ENCODE assay signal across 29 cellular contexts in genomic region chr17:50189396-50190277, GRCh38. TPM values are rescaled to one million over a fixed set of nuclear protein-coding genes. Genes with fewer than 3 reads are reported as not detected.
DNase-seq lines count a peak whose midpoint lies in the region; ATAC-seq, FAIRE-seq and TF ChIP-seq lines count a peak whose summit lies in the region.
"Had no signal": no experiment of that assay in that cellular context is flagged by ENCODE, and none has a peak within 500 bp of the region (broad histone marks: within the 10 kb centered on the region; RNA-seq: fewer than 3 reads in every experiment).

No MANE protein-coding gene starts in this region.

- no peaks in the 10 kb centered on the region for H3K9me3 Mint-ChIP-seq in osteocyte (ENCODE audit: unreplicated experiment)
- H3K9me3 Mint-ChIP-seq: activated CD8-positive, alpha-beta T cell treated with anti-CD3 and anti-CD28 coated beads for 36 hours; dendritic cell treated with granulocyte-macrophage colony-stimulating factor and Interleukin-4, amounts not matched to agents 40 ng/mL and 50 ng/mL, for 4 days; stimulated activated naive CD8-positive, alpha-beta T cell treated with anti-CD3 and anti-CD28 coated beads, Interleukin-15, Interleukin-2, amounts not matched to agents 100 ng/mL and 50 ng/mL, for 24 hours had no signal

- H3K4me3 ChIP-seq in fibroblast of mammary gland (ENCODE audit: control insufficient read depth, low read depth, low read length), result no peak overlapping the region
- H3K4me3 ChIP-seq in HepG2 (replicated peaks in 1 of 3; ENCODE audit: insufficient read depth in 1 of 3, low read depth in 2 of 3, low read length in 3 of 3), result no peak overlapping the region
- H3K4me3 ChIP-seq: HAP-1, mucosa of descending colon, PC-9, right lobe of liver, SJCRH30, upper lobe of right lung had no signal

- WGBS in HepG2 (ENCODE audit: low lambda C conversion rate), result 31% methylated on average over 18 of the region's 24 CpGs

- H3K9ac ChIP-seq in HepG2 (ENCODE audit: insufficient read depth, low read depth, low read length), result no peak overlapping the region

- H3K79me2 ChIP-seq in HepG2 (ENCODE audit: insufficient read depth, low read length), result no peaks in the 10 kb centered on the region

- no peaks in the 10 kb centered on the region for H4K20me1 ChIP-seq in HepG2 (ENCODE audit: insufficient read depth, low read length)

- peaks cover 23 to 94% of the 10 kb centered on the region in 2 experiments for H3K27me3 ChIP-seq in HepG2 (ENCODE audit: control insufficient read depth in 1 of 2, insufficient read depth in 2 of 2, low read length in 2 of 2)
- H3K27me3 ChIP-seq: right lobe of liver, SJCRH30, upper lobe of right lung had no signal

- CTCF ChIA-PET in HepG2 (lab: Yijun Ruan, JAX; ENCODE audit: low intra/inter-chr PET ratio, low total read pairs), result no interaction called here

- TF ChIP-seq RAD21 in HepG2 (CRISPR knock-in tag; IDR thresholded peaks at IDR 0.05), result no peak

- H3K36me3 Mint-ChIP-seq in osteocyte (ENCODE audit: unreplicated experiment), result peaks cover 67% of the 10 kb centered on the region

- no peak for FAIRE-seq in HepG2 (lab: Jason Lieb, UNC)
- FAIRE-seq: GM12891 had no signal

- H3K4me1 Mint-ChIP-seq in osteocyte (ENCODE audit: unreplicated experiment), result peaks cover 96% of the 10 kb centered on the region

- peak overlapping the region; percentile 98 for H3K27ac Mint-ChIP-seq in osteocyte (ENCODE audit: unreplicated experiment)
- H3K27ac Mint-ChIP-seq: activated CD8-positive, alpha-beta T cell treated with anti-CD3 and anti-CD28 coated beads for 36 hours; dendritic cell treated with granulocyte-macrophage colony-stimulating factor and Interleukin-4, amounts not matched to agents 40 ng/mL and 50 ng/mL, for 4 days; stimulated activated naive CD8-positive, alpha-beta T cell treated with anti-CD3 and anti-CD28 coated beads, Interleukin-15, Interleukin-2, amounts not matched to agents 100 ng/mL and 50 ng/mL, for 24 hours had no signal

- no peak for ATAC-seq in left ventricle myocardium superior
- no peak for ATAC-seq in GM21390 (IDR thresholded peaks at IDR 0.05; ENCODE audit: unreplicated experiment)
- ATAC-seq in GM18511 (IDR thresholded peaks at IDR 0.05; ENCODE audit: unreplicated experiment), result no peak
- no peak for ATAC-seq in HepG2
- ATAC-seq: activated CD8-positive, alpha-beta T cell treated with anti-CD3 and anti-CD28 coated beads for 36 hours; left cardiac atrium; mucosa of descending colon; right lobe of liver; upper lobe of right lung had no signal

- intact Hi-C loops in left ventricle myocardium superior (cut with micrococcal nuclease) (no loop called here), cardiac septum (cut with DNase I) (no loop called here), HepG2 (cut with micrococcal nuclease; ENCODE audit: unreplicated experiment) (no loop called here)

- H3K36me3 ChIP-seq in HepG2 (replicated peaks in 1 of 2; ENCODE audit: control insufficient read depth in 1 of 2, insufficient read depth in 2 of 2, low read length in 2 of 2), result no peaks in the 10 kb centered on the region
- H3K36me3 ChIP-seq: HAP-1, right lobe of liver, SJCRH30 had no signal

- POLR2A ChIA-PET in HepG2 (lab: Yijun Ruan, JAX), result no interaction called here

- DNase-seq in left ventricle myocardium superior (peak; percentile 19), cardiac septum (ENCODE audit: low spot score) (no peak), fibroblast of mammary gland (ENCODE audit: low read depth) (peak; percentile 52), osteocyte (ENCODE audit: extremely low spot score, unreplicated experiment) (no peak), HepG2 (ENCODE audit: low spot score) (no peak)
- no peak for DNase-seq in stimulated activated naive CD4-positive, alpha-beta T cell (lab: John Stamatoyannopoulos, UW)
- DNase-seq: activated CD8-positive, alpha-beta T cell treated with anti-CD3 and anti-CD28 coated beads for 36 hours; activated naive CD4-positive, alpha-beta T cell; activated T-cell treated with anti-CD3 and anti-CD28 coated beads, Interleukin-2, amount 50 U/mL, for 1 hour; aorta; DMS 273 treated with DMSO at 0.1 percent for 48 hours; left cardiac atrium; NCI-H1436 treated with DMSO at 0.1 percent for 48 hours; NCI-H82; nucleus accumbens; PC-9; right lobe of liver; SJCRH30; stimulated activated CD4-positive, alpha-beta T cell treated with anti-CD3 and anti-CD28 coated beads, Interleukin-1b, Interleukin-23, amount 100 ng/mL, for 48 hours; T-helper 2 cell; upper lobe of right lung had no signal

- TF ChIP-seq POLR2A in HepG2 (IDR thresholded peaks at IDR 0.05; ENCODE audit: insufficient read depth in 1 of 2, low read depth in 2 of 2, low read length in 2 of 2), result no peak

- H2AFZ ChIP-seq in HepG2 (ENCODE audit: low read length), result no peak overlapping the region
- H2AFZ ChIP-seq: PC-9 had no signal

- no peaks in the 10 kb centered on the region for H3K4me1 ChIP-seq in HepG2 (ENCODE audit: insufficient read depth, low read length)
- H3K4me1 ChIP-seq: HAP-1, right lobe of liver had no signal

- no TSS peak for BruUV-seq in HepG2 (replicated peaks; lab: Mats Ljungman, UMichigan)

- H3K9me3 ChIP-seq in HepG2 (ENCODE audit: low read length), result no peaks in the 10 kb centered on the region
- H3K9me3 ChIP-seq: HAP-1, mucosa of descending colon, right lobe of liver, SJCRH30, upper lobe of right lung had no signal

- in situ Hi-C loops in HepG2 (cut with HindIII; ENCODE audit: extremely low pct_ligation_motif_present, low pct_unique_long_range_greater_than_20kb), result no loop called here

- H3K27me3 Mint-ChIP-seq in osteocyte (ENCODE audit: unreplicated experiment), result no peaks in the 10 kb centered on the region
- H3K27me3 Mint-ChIP-seq: activated CD8-positive, alpha-beta T cell treated with anti-CD3 and anti-CD28 coated beads for 36 hours; stimulated activated naive CD8-positive, alpha-beta T cell treated with anti-CD3 and anti-CD28 coated beads, Interleukin-15, Interleukin-2, amounts not matched to agents 100 ng/mL and 50 ng/mL, for 24 hours had no signal

- H3K4me3 Mint-ChIP-seq in osteocyte (ENCODE audit: unreplicated experiment), result peak overlapping the region; percentile 42
- H3K4me3 Mint-ChIP-seq: activated CD8-positive, alpha-beta T cell treated with anti-CD3 and anti-CD28 coated beads for 36 hours; dendritic cell treated with granulocyte-macrophage colony-stimulating factor and Interleukin-4, amounts not matched to agents 40 ng/mL and 50 ng/mL, for 4 days; stimulated activated naive CD8-positive, alpha-beta T cell treated with anti-CD3 and anti-CD28 coated beads, Interleukin-15, Interleukin-2, amounts not matched to agents 100 ng/mL and 50 ng/mL, for 24 hours had no signal

- H3K27ac ChIP-seq in HepG2 (ENCODE audit: extremely low read length, insufficient read depth, low read length), result no peak overlapping the region
- H3K27ac ChIP-seq: PC-9, right lobe of liver, SJCRH30, upper lobe of right lung had no signal

- no peak for TF ChIP-seq CTCF in fibroblast of mammary gland (conservative IDR thresholded peaks at IDR 0.05; ENCODE audit: control insufficient read depth, insufficient read depth, low read depth, low read length)
- TF ChIP-seq CTCF in osteocyte (IDR thresholded peaks at IDR 0.05), result no peak
- TF ChIP-seq CTCF in HepG2 (CRISPR knock-in tag; IDR thresholded peaks at IDR 0.05), result no peak

- TF ChIP-seq EP300 in HepG2 (IDR thresholded peaks at IDR 0.05; ENCODE audit: low read depth in 2 of 2, low read length in 2 of 2), result no peak
- TF ChIP-seq EP300 in HepG2 (CRISPR knock-in tag; IDR thresholded peaks at IDR 0.05; ENCODE audit: borderline replicate concordance), result no peak

- H3K4me2 ChIP-seq in HepG2 (ENCODE audit: low read depth, low read length), result no peak overlapping the region
- H3K4me2 ChIP-seq: PC-9 had no signal

RNA-seq across cellular contexts. Expression of gene COL1A1, which starts 11.8 kb away (rescaled TPM):
- total RNA-seq in left ventricle myocardium superior (26.8 TPM), cardiac septum (142 TPM), osteocyte (25,918 and 28,023 TPM in 2 replicates), HepG2 (2016; rRNA removed; fragmentation: Illumina TruSeq; extraction: Trizol) (0.17 TPM in 1 of 2 replicates, not detected in the other)
- not detected in 2 replicates for total RNA-seq in HepG2 (2016; cell fraction: cytosol; rRNA removed; fragmentation: Illumina TruSeq; extraction: Trizol; ENCODE audit: low read depth)
- 0.03 and 0.06 TPM in 2 replicates for total RNA-seq in HepG2 (2016; cell fraction: insoluble cytoplasmic fraction; rRNA removed; fragmentation: Illumina TruSeq; extraction: Trizol)
- 0.09 and 0.24 TPM in 2 replicates for total RNA-seq in HepG2 (2016; cell fraction: membrane; rRNA removed; fragmentation: Illumina TruSeq; extraction: Trizol)
- 0.68 and 0.72 TPM in 2 replicates for total RNA-seq in HepG2 (2016; cell fraction: nucleus; rRNA removed; fragmentation: Illumina TruSeq; extraction: Trizol)
- 0.05 and 0.14 TPM in 2 replicates for polyA plus RNA-seq in HepG2 (2011; rRNA removed)
- 0.01 TPM in 1 of 2 replicates, not detected in the other for polyA plus RNA-seq in HepG2 (2011; cell fraction: cytosol; rRNA removed)
- 1.7 and 2.5 TPM in 2 replicates for polyA plus RNA-seq in HepG2 (2011; cell fraction: nucleus; rRNA removed)
- polyA plus RNA-seq in HepG2 (2012), result 0.19 TPM in 2 replicates
- 0.03 TPM in 1 of 2 replicates, not detected in the other for polyA plus RNA-seq in HepG2 (2016; cell fraction: cytosol; fragmentation: Illumina TruSeq; extraction: Trizol; ENCODE audit: low read depth)
- 0.07 TPM in 1 of 2 replicates, not detected in the other for polyA plus RNA-seq in HepG2 (2016; cell fraction: insoluble cytoplasmic fraction; fragmentation: Illumina TruSeq; extraction: Trizol; ENCODE audit: low read depth)
- not detected in 2 replicates for polyA plus RNA-seq in HepG2 (2016; cell fraction: membrane; fragmentation: Illumina TruSeq; extraction: Trizol; ENCODE audit: low read depth)
- 1.00 and 2.8 TPM in 2 replicates for polyA plus RNA-seq in HepG2 (2016; cell fraction: nucleus; fragmentation: Illumina TruSeq; extraction: Trizol; ENCODE audit: insufficient read depth, low read depth)
- 35.8 TPM in 1 of 2 replicates, not detected in the other for polyA minus RNA-seq in HepG2 (2011; rRNA and poly(A)+ RNA removed; ENCODE audit: low replicate concordance)
- 0.70 and 0.79 TPM in 2 replicates for polyA minus RNA-seq in HepG2 (2011; cell fraction: cytosol; rRNA and poly(A)+ RNA removed)
- polyA minus RNA-seq in HepG2 (2011; cell fraction: nucleus; rRNA and poly(A)+ RNA removed), result 0.52 and 1.2 TPM in 2 replicates

RNA-seq across cellular contexts. Expression of gene SGCA, which starts 23.8 kb away (rescaled TPM):
- 155 TPM for total RNA-seq in left ventricle myocardium superior
- 159 TPM for total RNA-seq in cardiac septum
- 12.0 and 13.0 TPM in 2 replicates for total RNA-seq in osteocyte
- not detected in 2 replicates for total RNA-seq in HepG2 (2016; rRNA removed; fragmentation: Illumina TruSeq; extraction: Trizol)
- not detected in 2 replicates for total RNA-seq in HepG2 (2016; cell fraction: cytosol; rRNA removed; fragmentation: Illumina TruSeq; extraction: Trizol; ENCODE audit: low read depth)
- total RNA-seq in HepG2 (2016; cell fraction: insoluble cytoplasmic fraction; rRNA removed; fragmentation: Illumina TruSeq; extraction: Trizol), result not detected in 2 replicates
- not detected in 2 replicates for total RNA-seq in HepG2 (2016; cell fraction: membrane; rRNA removed; fragmentation: Illumina TruSeq; extraction: Trizol)
- total RNA-seq in HepG2 (2016; cell fraction: nucleus; rRNA removed; fragmentation: Illumina TruSeq; extraction: Trizol), result not detected in 2 replicates
- polyA plus RNA-seq in HepG2 (2011; rRNA removed), result not detected in 2 replicates
- polyA plus RNA-seq in HepG2 (2011; cell fraction: cytosol; rRNA removed), result not detected in 2 replicates
- polyA plus RNA-seq in HepG2 (2011; cell fraction: nucleus; rRNA removed), result 0.42 TPM in 1 of 2 replicates, not detected in the other
- polyA plus RNA-seq in HepG2 (2012), result not detected in 2 replicates
- polyA plus RNA-seq in HepG2 (2016; cell fraction: cytosol; fragmentation: Illumina TruSeq; extraction: Trizol; ENCODE audit: low read depth), result not detected in 2 replicates
- not detected in 2 replicates for polyA plus RNA-seq in HepG2 (2016; cell fraction: insoluble cytoplasmic fraction; fragmentation: Illumina TruSeq; extraction: Trizol; ENCODE audit: low read depth)
- polyA plus RNA-seq in HepG2 (2016; cell fraction: membrane; fragmentation: Illumina TruSeq; extraction: Trizol; ENCODE audit: low read depth), result not detected in 2 replicates
- polyA plus RNA-seq in HepG2 (2016; cell fraction: nucleus; fragmentation: Illumina TruSeq; extraction: Trizol; ENCODE audit: insufficient read depth, low read depth), result not detected in 2 replicates
- 0.19 TPM in 1 of 2 replicates, not detected in the other for polyA minus RNA-seq in HepG2 (2011; rRNA and poly(A)+ RNA removed; ENCODE audit: low replicate concordance)
- not detected in 2 replicates for polyA minus RNA-seq in HepG2 (2011; cell fraction: cytosol; rRNA and poly(A)+ RNA removed)
- polyA minus RNA-seq in HepG2 (2011; cell fraction: nucleus; rRNA and poly(A)+ RNA removed), result not detected in 2 replicates
- total RNA-seq: MCF 10A, PC-9 had no signal

RNA-seq across cellular contexts. Expression of gene PPP1R9B, which starts 39.2 kb away (rescaled TPM):
- total RNA-seq in left ventricle myocardium superior (37.6 TPM), cardiac septum (46.1 TPM), osteocyte (175 and 176 TPM in 2 replicates), HepG2 (2016; rRNA removed; fragmentation: Illumina TruSeq; extraction: Trizol) (11.0 and 15.8 TPM in 2 replicates)
- 1.3 and 1.6 TPM in 2 replicates for total RNA-seq in HepG2 (2016; cell fraction: cytosol; rRNA removed; fragmentation: Illumina TruSeq; extraction: Trizol; ENCODE audit: low read depth)
- total RNA-seq in HepG2 (2016; cell fraction: insoluble cytoplasmic fraction; rRNA removed; fragmentation: Illumina TruSeq; extraction: Trizol), result 8.3 and 16.2 TPM in 2 replicates
- total RNA-seq in HepG2 (2016; cell fraction: membrane; rRNA removed; fragmentation: Illumina TruSeq; extraction: Trizol), result 7.0 and 7.3 TPM in 2 replicates
- 10.9 and 13.5 TPM in 2 replicates for total RNA-seq in HepG2 (2016; cell fraction: nucleus; rRNA removed; fragmentation: Illumina TruSeq; extraction: Trizol)
- 8.7 and 9.4 TPM in 2 replicates for polyA plus RNA-seq in HepG2 (2011; rRNA removed)
- polyA plus RNA-seq in HepG2 (2011; cell fraction: cytosol; rRNA removed), result 7.4 and 9.0 TPM in 2 replicates
- polyA plus RNA-seq in HepG2 (2011; cell fraction: nucleus; rRNA removed), result 13.1 and 16.4 TPM in 2 replicates
- polyA plus RNA-seq in HepG2 (2012), result 9.8 and 11.6 TPM in 2 replicates
- polyA plus RNA-seq in HepG2 (2016; cell fraction: cytosol; fragmentation: Illumina TruSeq; extraction: Trizol; ENCODE audit: low read depth), result 1.2 and 1.4 TPM in 2 replicates
- polyA plus RNA-seq in HepG2 (2016; cell fraction: insoluble cytoplasmic fraction; fragmentation: Illumina TruSeq; extraction: Trizol; ENCODE audit: low read depth), result 14.2 and 17.2 TPM in 2 replicates
- 7.2 TPM in 2 replicates for polyA plus RNA-seq in HepG2 (2016; cell fraction: membrane; fragmentation: Illumina TruSeq; extraction: Trizol; ENCODE audit: low read depth)
- polyA plus RNA-seq in HepG2 (2016; cell fraction: nucleus; fragmentation: Illumina TruSeq; extraction: Trizol; ENCODE audit: insufficient read depth, low read depth), result 35.0 and 35.2 TPM in 2 replicates
- 15.4 and 32.3 TPM in 2 replicates for polyA minus RNA-seq in HepG2 (2011; rRNA and poly(A)+ RNA removed; ENCODE audit: low replicate concordance)
- 7.3 and 11.8 TPM in 2 replicates for polyA minus RNA-seq in HepG2 (2011; cell fraction: cytosol; rRNA and poly(A)+ RNA removed)
- 7.8 and 9.3 TPM in 2 replicates for polyA minus RNA-seq in HepG2 (2011; cell fraction: nucleus; rRNA and poly(A)+ RNA removed)

RNA-seq across cellular contexts. Expression of gene SAMD14, which starts 59.7 kb away (rescaled TPM):
- total RNA-seq in left ventricle myocardium superior (1.2 TPM), cardiac septum (4.4 TPM), osteocyte (36.1 and 36.8 TPM in 2 replicates), HepG2 (2016; rRNA removed; fragmentation: Illumina TruSeq; extraction: Trizol) (0.07 TPM in 1 of 2 replicates, not detected in the other)
- total RNA-seq in HepG2 (2016; cell fraction: cytosol; rRNA removed; fragmentation: Illumina TruSeq; extraction: Trizol; ENCODE audit: low read depth), result 0.18 and 0.20 TPM in 2 replicates
- total RNA-seq in HepG2 (2016; cell fraction: insoluble cytoplasmic fraction; rRNA removed; fragmentation: Illumina TruSeq; extraction: Trizol), result 0.04 TPM in 1 of 2 replicates, not detected in the other
- total RNA-seq in HepG2 (2016; cell fraction: membrane; rRNA removed; fragmentation: Illumina TruSeq; extraction: Trizol), result 0.09 and 0.14 TPM in 2 replicates
- total RNA-seq in HepG2 (2016; cell fraction: nucleus; rRNA removed; fragmentation: Illumina TruSeq; extraction: Trizol), result 0.09 TPM in 2 replicates
- 0.22 TPM in 1 of 2 replicates, not detected in the other for polyA plus RNA-seq in HepG2 (2011; rRNA removed)
- polyA plus RNA-seq in HepG2 (2011; cell fraction: cytosol; rRNA removed), result 0.01 and 0.04 TPM in 2 replicates
- 0.24 and 0.29 TPM in 2 replicates for polyA plus RNA-seq in HepG2 (2011; cell fraction: nucleus; rRNA removed)
- 0.08 and 0.11 TPM in 2 replicates for polyA plus RNA-seq in HepG2 (2012)
- not detected in 2 replicates for polyA plus RNA-seq in HepG2 (2016; cell fraction: cytosol; fragmentation: Illumina TruSeq; extraction: Trizol; ENCODE audit: low read depth)
- 0.16 TPM in 1 of 2 replicates, not detected in the other for polyA plus RNA-seq in HepG2 (2016; cell fraction: insoluble cytoplasmic fraction; fragmentation: Illumina TruSeq; extraction: Trizol; ENCODE audit: low read depth)
- polyA plus RNA-seq in HepG2 (2016; cell fraction: membrane; fragmentation: Illumina TruSeq; extraction: Trizol; ENCODE audit: low read depth), result 0.19 TPM in 2 replicates
- 0.53 TPM in 1 of 2 replicates, not detected in the other for polyA plus RNA-seq in HepG2 (2016; cell fraction: nucleus; fragmentation: Illumina TruSeq; extraction: Trizol; ENCODE audit: insufficient read depth, low read depth)
- 0.28 and 0.30 TPM in 2 replicates for polyA minus RNA-seq in HepG2 (2011; rRNA and poly(A)+ RNA removed; ENCODE audit: low replicate concordance)
- polyA minus RNA-seq in HepG2 (2011; cell fraction: cytosol; rRNA and poly(A)+ RNA removed), result 0.09 and 0.20 TPM in 2 replicates
- polyA minus RNA-seq in HepG2 (2011; cell fraction: nucleus; rRNA and poly(A)+ RNA removed), result 0.39 and 0.99 TPM in 2 replicates

Comparison
In these comparisons a context has a peak if more than half of its experiments do, and no peak if none do; other contexts are left out.
1. DNase-seq: peak in left ventricle myocardium superior (single experiment) and fibroblast of mammary gland (single experiment); none in cardiac septum (single experiment), osteocyte (single experiment), stimulated activated naive CD4-positive, alpha-beta T cell (0 of 6) and HepG2 (single experiment).
2. RNA of gene COL1A1, which starts 11.8 kb away (total RNA-seq): 25,918 to 28,023 TPM in osteocyte; 142 TPM in cardiac septum (single experiment), 26.8 TPM in left ventricle myocardium superior (single experiment) and 0.03 to 0.72 TPM in HepG2; every median in the first group is over 100 times any median in the second.
3. RNA of gene SGCA, which starts 23.8 kb away (total RNA-seq): 159 TPM in cardiac septum (single experiment) and 155 TPM in left ventricle myocardium superior (single experiment); 12.0 to 13.0 TPM in osteocyte and not detected in HepG2; every median in the first group is over 10 times any median in the second.